Comparison of ENCODE assay signal across 10 cellular contexts in the genomic region with DNA sequence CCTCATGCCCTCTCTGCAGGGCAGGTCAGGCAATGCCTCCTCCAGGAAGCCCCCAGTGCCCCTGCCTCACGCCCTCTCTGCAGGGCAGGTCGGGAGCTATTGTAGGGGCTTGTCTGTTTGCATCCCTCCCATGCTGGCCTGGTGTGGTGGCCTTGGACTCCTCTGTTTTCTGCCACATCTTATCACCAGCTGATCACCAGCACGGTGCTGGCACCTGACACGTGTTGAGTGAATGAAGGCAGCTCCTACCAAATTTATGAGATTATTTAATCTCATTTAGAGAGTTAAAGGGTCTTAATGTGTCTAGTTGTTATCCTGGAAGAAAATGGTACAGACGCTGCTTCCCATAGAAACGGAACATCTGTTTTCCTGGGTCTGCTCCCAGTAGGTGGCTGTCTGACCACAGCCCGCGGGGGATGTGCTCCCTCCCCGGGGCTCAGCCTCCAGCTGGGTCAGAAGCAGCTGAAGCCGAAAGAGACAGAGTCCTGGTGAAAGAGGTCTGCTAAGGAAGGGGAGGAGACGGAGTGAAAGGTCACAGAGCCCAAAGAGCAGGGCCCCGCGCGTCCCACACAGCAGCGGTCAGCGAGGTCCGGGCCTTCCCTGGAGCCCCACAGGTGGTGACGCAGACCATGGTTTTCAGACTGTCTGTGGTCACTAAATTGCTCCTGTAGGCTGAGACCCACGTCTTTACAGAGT. TPM values are rescaled to one million over a fixed set of nuclear protein-coding genes. Genes with fewer than 3 reads are reported as not detected.
DNase-seq lines count a peak whose midpoint lies in the region; ATAC-seq, FAIRE-seq and TF ChIP-seq lines count a peak whose summit lies in the region.
"Had no signal": no experiment of that assay in that cellular context is flagged by ENCODE, and none has a peak within 500 bp of the region (broad histone marks: within the 10 kb centered on the region; RNA-seq: fewer than 3 reads in every experiment).

No MANE protein-coding gene starts in this region.

- FAIRE-seq in HepG2 (lab: Jason Lieb, UNC) = no peak

- no peaks in the 10 kb centered on the region for H3K27me3 Mint-ChIP-seq in activated CD4-positive, alpha-beta T cell treated with anti-CD3 and anti-CD28 coated beads for 36 hours

- no peak for ATAC-seq in activated CD4-positive, alpha-beta T cell treated with anti-CD3 and anti-CD28 coated beads for 36 hours
- ATAC-seq in HepG2 (peak; percentile 16; the same call in 2 of the 3 replicates), HG03159 (IDR thresholded peaks at IDR 0.05; ENCODE audit: unreplicated experiment) (no peak), HG02678 (IDR thresholded peaks at IDR 0.05; ENCODE audit: unreplicated experiment) (no peak)

- TF ChIP-seq POLR2A in HepG2 (IDR thresholded peaks at IDR 0.05; ENCODE audit: insufficient read depth in 1 of 2, low read depth in 2 of 2, low read length in 2 of 2) = no peak
- TF ChIP-seq POLR2A in testis (IDR thresholded peaks at IDR 0.05) = no peak

- DNase-seq in activated CD4-positive, alpha-beta T cell treated with anti-CD3 and anti-CD28 coated beads for 36 hours = no peak
- no peak for DNase-seq in activated CD4-positive, alpha-beta T cell treated with anti-CD3 and anti-CD28 coated beads, Interleukin-2, amount 50 U/mL, for 4 hours
- DNase-seq in HepG2 (ENCODE audit: low spot score) (no peak), testis (peak; percentile 46), GM10266 (ENCODE audit: extremely low spot score) (no peak)
- DNase-seq: activated naive CD4-positive, alpha-beta T cell treated with anti-CD3 and anti-CD28 coated beads, Interleukin-2, amount 50 U/mL, for 16 hours; AML-193 had no signal

- H3K4me3 Mint-ChIP-seq in activated CD4-positive, alpha-beta T cell treated with anti-CD3 and anti-CD28 coated beads for 36 hours = no peak overlapping the region

- H3K4me1 Mint-ChIP-seq in activated CD4-positive, alpha-beta T cell treated with anti-CD3 and anti-CD28 coated beads for 36 hours = no peaks in the 10 kb centered on the region

- peak overlapping the region; percentile 51 for H3K27ac Mint-ChIP-seq in activated CD4-positive, alpha-beta T cell treated with anti-CD3 and anti-CD28 coated beads for 36 hours

- TF ChIP-seq CTCF in HepG2 (CRISPR knock-in tag; IDR thresholded peaks at IDR 0.05) (peak; percentile 22; the same call in 1 of the 2 replicates), testis (IDR thresholded peaks at IDR 0.05) (no peak), GM10266 (IDR thresholded peaks at IDR 0.05; ENCODE audit: control insufficient read depth, insufficient read depth, low read depth, missing control alignments) (no peak)

- H3K36me3 Mint-ChIP-seq in activated CD4-positive, alpha-beta T cell treated with anti-CD3 and anti-CD28 coated beads for 36 hours (ENCODE audit: low read depth) = peaks cover 22% of the 10 kb centered on the region

- H3K4me2 ChIP-seq in HepG2 (ENCODE audit: low read depth, low read length) = no peak overlapping the region; the same call in 1 of the 2 replicates

- no peak for TF ChIP-seq RAD21 in HepG2 (CRISPR knock-in tag; IDR thresholded peaks at IDR 0.05)

- 21% methylated on average over 14 of the region's 19 CpGs for WGBS in HepG2 (ENCODE audit: low lambda C conversion rate)
- WGBS in testis, 2 donors = 38 to 42% methylated on average over 19 of the region's 19 CpGs

- in situ Hi-C loops in HepG2 (cut with HindIII; ENCODE audit: extremely low pct_ligation_motif_present, low pct_unique_long_range_greater_than_20kb) = no loop called here

- H3K4me3 ChIP-seq in HepG2 (replicated peaks in 1 of 3; ENCODE audit: insufficient read depth in 1 of 3, low read depth in 2 of 3, low read length in 3 of 3) (no peak overlapping the region), testis (no peak overlapping the region)

- POLR2A ChIA-PET in activated CD4-positive, alpha-beta T cell treated with anti-CD3 and anti-CD28 coated beads for 36 hours (lab: Charles Lee) = no interaction called here
- POLR2A ChIA-PET in HepG2 (lab: Yijun Ruan, JAX) = no interaction called here

- H3K27me3 ChIP-seq in HepG2 (ENCODE audit: control insufficient read depth in 1 of 2, insufficient read depth in 2 of 2, low read length in 2 of 2) (peaks cover 7 to 73% of the 10 kb centered on the region in 2 experiments), testis (no peaks in the 10 kb centered on the region)

- CTCF ChIA-PET in activated CD4-positive, alpha-beta T cell treated with anti-CD3 and anti-CD28 coated beads for 36 hours (lab: Charles Lee) = no interaction called here
- CTCF ChIA-PET in HepG2 (lab: Yijun Ruan, JAX; ENCODE audit: low intra/inter-chr PET ratio, low total read pairs) = no interaction called here

- no peaks in the 10 kb centered on the region for H3K9me3 ChIP-seq in HepG2 (ENCODE audit: low read length)
- H3K9me3 ChIP-seq in testis = no peaks in the 10 kb centered on the region

- H3K9ac ChIP-seq in HepG2 (ENCODE audit: insufficient read depth, low read depth, low read length) = no peak overlapping the region

- H3K27ac ChIP-seq in angular gyrus (ENCODE audit: low read depth, low read length) (peak overlapping the region; percentile 63), HepG2 (ENCODE audit: extremely low read length, insufficient read depth, low read length) (no peak overlapping the region), testis (no peak overlapping the region)

- intact Hi-C loops in activated CD4-positive, alpha-beta T cell treated with anti-CD3 and anti-CD28 coated beads for 36 hours (cut with DNase I, micrococcal nuclease) = no loop called here
- intact Hi-C loops in HepG2 (cut with micrococcal nuclease; ENCODE audit: unreplicated experiment) = no loop called here
- intact Hi-C loops in testis (cut with DNase I; ENCODE audit: low total_unique reads) = no loop called here

- no peaks in the 10 kb centered on the region for H4K20me1 ChIP-seq in HepG2 (ENCODE audit: insufficient read depth, low read length)

- TF ChIP-seq EP300 in HepG2 (IDR thresholded peaks at IDR 0.05; ENCODE audit: low read depth in 2 of 2, low read length in 2 of 2) (no peak), HepG2 (CRISPR knock-in tag; IDR thresholded peaks at IDR 0.05; ENCODE audit: borderline replicate concordance) (no peak)

- H2AFZ ChIP-seq in HepG2 (ENCODE audit: low read length) = no peak overlapping the region

- H3K4me1 ChIP-seq in HepG2 (ENCODE audit: insufficient read depth, low read length) = peaks cover 10% of the 10 kb centered on the region; the same call in 1 of the 2 replicates
- peaks cover 9% of the 10 kb centered on the region for H3K4me1 ChIP-seq in testis

- no peaks in the 10 kb centered on the region for H3K79me2 ChIP-seq in HepG2 (ENCODE audit: insufficient read depth, low read length)

- no peaks in the 10 kb centered on the region for H3K9me3 Mint-ChIP-seq in activated CD4-positive, alpha-beta T cell treated with anti-CD3 and anti-CD28 coated beads for 36 hours (ENCODE audit: low read depth)

- H3K36me3 ChIP-seq in HepG2 (replicated peaks in 1 of 2; ENCODE audit: control insufficient read depth in 1 of 2, insufficient read depth in 2 of 2, low read length in 2 of 2) (no peaks in the 10 kb centered on the region), testis (ENCODE audit: low read depth, missing control alignments) (no peaks in the 10 kb centered on the region)

- no TSS peak for BruUV-seq in HepG2 (replicated peaks; lab: Mats Ljungman, UMichigan)

TF ChIP-seq in HepG2, 621 proteins besides CTCF, POLR2A, EP300 and RAD21 (continues in another document):
- peak; percentile 11; the same call in 1 of the 2 replicates for TF ChIP-seq HNF4A (CRISPR knock-in tag; IDR thresholded peaks at IDR 0.05)

RNA-seq across cellular contexts. Expression of gene C13orf46, which starts 51.7 kb away (rescaled TPM):
- 1 to 10 TPM; 1.6 to 2.2 TPM for total RNA-seq in activated CD4-positive, alpha-beta T cell treated with anti-CD3 and anti-CD28 coated beads for 36 hours
- total RNA-seq in HepG2 (2016; rRNA removed; fragmentation: Illumina TruSeq; extraction: Trizol) (not detected in 2 replicates), testis (1 to 10 TPM; 2.9 to 5.5 TPM)
- total RNA-seq in HepG2 (2016; cell fraction: cytosol; rRNA removed; fragmentation: Illumina TruSeq; extraction: Trizol; ENCODE audit: low read depth) = not detected in 2 replicates
- not detected in 2 replicates for total RNA-seq in HepG2 (2016; cell fraction: insoluble cytoplasmic fraction; rRNA removed; fragmentation: Illumina TruSeq; extraction: Trizol)
- total RNA-seq in HepG2 (2016; cell fraction: membrane; rRNA removed; fragmentation: Illumina TruSeq; extraction: Trizol) = not detected in 2 replicates
- total RNA-seq in HepG2 (2016; cell fraction: nucleus; rRNA removed; fragmentation: Illumina TruSeq; extraction: Trizol) = not detected in 2 replicates
- polyA plus RNA-seq in HepG2 (2011; rRNA removed) (0.01 TPM in 1 of 2 replicates, not detected in the other), testis (ENCODE audit: insufficient read depth, low read depth, low replicate concordance) (28.4 TPM)
- not detected in 2 replicates for polyA plus RNA-seq in HepG2 (2011; cell fraction: cytosol; rRNA removed)
- polyA plus RNA-seq in HepG2 (2011; cell fraction: nucleus; rRNA removed) = 0.03 TPM in 1 of 2 replicates, not detected in the other
- polyA plus RNA-seq in HepG2 (2012) = not detected in 2 replicates
- polyA plus RNA-seq in HepG2 (2016; cell fraction: cytosol; fragmentation: Illumina TruSeq; extraction: Trizol; ENCODE audit: low read depth) = not detected in 2 replicates
- not detected in 2 replicates for polyA plus RNA-seq in HepG2 (2016; cell fraction: insoluble cytoplasmic fraction; fragmentation: Illumina TruSeq; extraction: Trizol; ENCODE audit: low read depth)
- polyA plus RNA-seq in HepG2 (2016; cell fraction: membrane; fragmentation: Illumina TruSeq; extraction: Trizol; ENCODE audit: low read depth) = not detected in 2 replicates
- polyA plus RNA-seq in HepG2 (2016; cell fraction: nucleus; fragmentation: Illumina TruSeq; extraction: Trizol; ENCODE audit: insufficient read depth, low read depth) = not detected in 2 replicates
- polyA minus RNA-seq in HepG2 (2011; rRNA and poly(A)+ RNA removed; ENCODE audit: low replicate concordance) = 1.9 TPM in 1 of 2 replicates, not detected in the other
- not detected in 2 replicates for polyA minus RNA-seq in HepG2 (2011; cell fraction: cytosol; rRNA and poly(A)+ RNA removed)
- 0.13 TPM in 1 of 2 replicates, not detected in the other for polyA minus RNA-seq in HepG2 (2011; cell fraction: nucleus; rRNA and poly(A)+ RNA removed)
